9 cellular contexts compared by ENCODE assay signal in the genomic region with DNA sequence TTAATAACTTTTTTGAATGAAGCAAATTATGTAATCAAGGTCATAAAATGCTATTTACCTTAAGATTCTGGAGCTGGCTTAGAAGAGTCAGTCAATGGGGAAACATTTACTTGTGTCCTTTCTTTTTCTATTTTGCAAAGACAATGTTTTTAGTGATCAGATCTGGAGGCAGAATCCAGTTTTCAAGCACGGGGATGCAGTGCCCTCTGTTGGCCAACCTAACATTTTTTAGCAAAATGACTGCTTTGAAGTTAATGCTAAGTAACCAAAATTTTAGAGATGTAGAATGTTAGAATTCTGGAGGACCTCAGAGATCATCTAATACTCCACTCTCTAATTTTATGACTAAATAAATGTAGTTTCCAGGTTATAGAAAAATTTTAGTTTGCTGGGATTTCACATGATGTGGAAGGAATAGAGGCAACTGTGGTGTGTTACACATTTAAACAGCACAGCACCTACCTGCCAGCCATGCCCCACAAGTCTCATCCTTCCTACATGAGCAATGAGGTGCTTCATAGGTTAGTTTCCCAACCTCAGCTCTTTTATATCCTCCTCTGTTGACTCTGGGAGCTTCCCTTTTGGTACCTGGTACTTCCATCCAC. TPM values are rescaled to one million over a fixed set of nuclear protein-coding genes. Genes with fewer than 3 reads are reported as not detected.
DNase-seq lines count a peak whose midpoint lies in the region; ATAC-seq, FAIRE-seq and TF ChIP-seq lines count a peak whose summit lies in the region.
"Had no signal": no experiment of that assay in that cellular context is flagged by ENCODE, and none has a peak within 500 bp of the region (broad histone marks: within the 10 kb centered on the region; RNA-seq: fewer than 3 reads in every experiment).

No MANE protein-coding gene starts in this region.

- FAIRE-seq in GM19239 (lab: Jason Lieb, UNC), result peak; percentile 86

- no peaks in the 10 kb centered on the region for H3K4me1 Mint-ChIP-seq in glutamatergic neuron (ENCODE audit: low read depth, unreplicated experiment)

- TF ChIP-seq CTCF in AG09319 (IDR thresholded peaks at IDR 0.05; ENCODE audit: low read depth, low read length) (peak; percentile 73), RWPE1 (conservative IDR thresholded peaks at IDR 0.05; ENCODE audit: low read depth) (peak; percentile 63), glutamatergic neuron (IDR thresholded peaks at IDR 0.05; ENCODE audit: partially characterized antibody, unreplicated experiment) (peak; percentile 76)

- no peak for ATAC-seq in GM21825 (IDR thresholded peaks at IDR 0.05; ENCODE audit: unreplicated experiment)

- H3K4me3 Mint-ChIP-seq in glutamatergic neuron (ENCODE audit: unreplicated experiment), result no peak overlapping the region

- peaks cover 2% of the 10 kb centered on the region for H3K9me3 Mint-ChIP-seq in glutamatergic neuron (ENCODE audit: unreplicated experiment)

- POLR2A ChIA-PET in RWPE1 (lab: Yijun Ruan, JAX; ENCODE audit: low non-redundant PET), result no interaction called here

- CTCF ChIA-PET in RWPE1 (lab: Yijun Ruan, JAX), result interaction anchor here (0.6 to 0.9 kb wide), 5 partner anchors 133 to 1528 kb away, joined by 3 to 5 read pairs (median 3); no protein-coding TSS in a partner anchor

- no peak overlapping the region for H3K27ac Mint-ChIP-seq in glutamatergic neuron (ENCODE audit: unreplicated experiment)

- DNase-seq in AG09319 (ENCODE audit: extremely low read depth, low read depth) (no peak), GM19239 (ENCODE audit: insufficient read length, low spot score) (no peak), RWPE1 (ENCODE audit: low spot score) (peak; percentile 26), glutamatergic neuron (peak; percentile 71), ecto neural progenitor cell (ENCODE audit: low spot score) (no peak)
- peak; percentile 41 for DNase-seq in activated effector memory CD4-positive, alpha-beta T cell treated with Interleukin-2 at 50 U/mL for 16 hours
- peak; percentile 39 to 69 for DNase-seq in stimulated activated CD4-positive, alpha-beta T cell treated with anti-CD3 and anti-CD28 coated beads, Interleukin-12 subunit alpha, Interleukin-12 subunit beta, amount 100 ng/mL, for 24 hours (ENCODE audit: low read depth in 2 of 2)

- no peaks in the 10 kb centered on the region for H3K27me3 Mint-ChIP-seq in glutamatergic neuron (ENCODE audit: unreplicated experiment)

- no peaks in the 10 kb centered on the region for H3K36me3 Mint-ChIP-seq in glutamatergic neuron (ENCODE audit: unreplicated experiment)

- H3K27ac ChIP-seq in RWPE1, result no peak overlapping the region

RNA-seq across cellular contexts. Expression of a gene that starts 23.6 kb away (rescaled TPM):
- 0.12 TPM for total RNA-seq in glutamatergic neuron (ENCODE audit: unreplicated experiment)
- total RNA-seq: skeletal muscle tissue had no signal

RNA-seq across cellular contexts. Expression of a gene that starts 26.5 kb away (rescaled TPM):
- not detected for total RNA-seq in glutamatergic neuron (ENCODE audit: unreplicated experiment)

Comparison
In these comparisons a context has a peak if more than half of its experiments do, and no peak if none do; other contexts are left out.
1. DNase-seq: peak in RWPE1 (single experiment), activated effector memory CD4-positive, alpha-beta T cell treated with Interleukin-2 at 50 U/mL for 16 hours (single experiment), glutamatergic neuron (single experiment) and stimulated activated CD4-positive, alpha-beta T cell treated with anti-CD3 and anti-CD28 coated beads, Interleukin-12 subunit alpha, Interleukin-12 subunit beta, amount 100 ng/mL, for 24 hours (2 of 2); none in AG09319 (single experiment), GM19239 (single experiment) and ecto neural progenitor cell (single experiment).
2. Peak in every context shown above with its lines, with median percentiles within 50 percentile points of each other: CTCF ChIP-seq.